Comparison of ENCODE assay signal across 29 cellular contexts in genomic region chr5:181195249-181195761, GRCh38. TPM values are rescaled to one million over a fixed set of nuclear protein-coding genes. Genes with fewer than 3 reads are reported as not detected.
"Had no signal": no experiment of that assay in that cellular context is flagged by ENCODE, and none has a peak within 500 bp of the region (broad histone marks: within the 10 kb centered on the region; RNA-seq: fewer than 3 reads in every experiment).

No MANE protein-coding gene starts in this region.

- H3K4me3 Mint-ChIP-seq: activated CD8-positive, alpha-beta memory T cell treated with anti-CD3 and anti-CD28 coated beads, Interleukin-2, amount 10 ng/mL, durations not matched to agents 7 days and 5 days; activated naive CD8-positive, alpha-beta T cell treated with anti-CD3 and anti-CD28 coated beads, Interleukin-2, amount 50 U/mL, for 24 hours; activated T-cell treated with anti-CD3 and anti-CD28 coated beads, Interleukin-2, amount 50 U/mL, for 24 hours; central memory CD8-positive, alpha-beta T cell; T-helper 1 cell treated with Interleukin-12 subunit alpha and Interleukin-12 subunit beta and Interleukin-4 antibody, amounts not matched to agents 30 μg/mL and 1 μg/mL, for 36 hours had no signal

- H3K9me3 ChIP-seq: Peyer's patch, SJSA1 had no signal

- H3K27me3 ChIP-seq: Peyer's patch, SJSA1 had no signal

- DNase-seq: activated CD4-positive, alpha-beta T cell treated with anti-CD3 and anti-CD28 coated beads for 48 hours; activated CD4-positive, alpha-beta T cell treated with anti-CD3 and anti-CD28 coated beads, Interleukin-2, amount 50 U/mL, for 48 hours; activated CD4-positive, CD25-positive, alpha-beta regulatory T cell treated with anti-CD3 and anti-CD28 coated beads, Interleukin-2, amount 50 U/mL, for 72 hours; activated CD8-positive, alpha-beta memory T cell treated with anti-CD3 and anti-CD28 coated beads, Interleukin-2, amount 10 ng/mL, durations not matched to agents 7 days and 5 days; activated effector memory CD4-positive, alpha-beta T cell treated with anti-CD3 and anti-CD28 coated beads, Interleukin-2, amount 50 U/mL, for 16 hours; activated naive CD4-positive, alpha-beta T cell treated with Interleukin-2 at 50 U/mL for 16 hours; activated naive CD8-positive, alpha-beta T cell treated with anti-CD3 and anti-CD28 coated beads, Interleukin-2, amount 50 U/mL, for 24 hours; activated T-cell treated with anti-CD3 and anti-CD28 coated beads, Interleukin-2, amount 50 U/mL, for 24 hours; amniotic stem cell; KG1; NCI-H1092 treated with DMSO at 0.1 percent for 48 hours; NCI-H1417 treated with DMSO at 0.1 percent for 48 hours; NCI-H1694 treated with DMSO at 0.1 percent for 48 hours; NCI-H2029 treated with DMSO at 0.1 percent for 48 hours; NCI-H510A treated with DMSO at 0.1 percent for 48 hours; NCI-H69; NK-92 treated with Interleukin-12 subunit alpha and Interleukin-12 subunit beta, amount 100 ng/mL, for 24 hours; Peyer's patch; SHP77; SW 1271 had no signal

- ATAC-seq: activated CD8-positive, alpha-beta memory T cell treated with anti-CD3 and anti-CD28 coated beads, Interleukin-2, amount 10 ng/mL, durations not matched to agents 7 days and 5 days; activated naive CD4-positive, alpha-beta T cell treated with anti-CD3 and anti-CD28 coated beads, Interleukin-2, amount 50 U/mL, for 72 hours; activated naive CD8-positive, alpha-beta T cell treated with anti-CD3 and anti-CD28 coated beads, Interleukin-2, amount 50 U/mL, for 24 hours; SK-N-SH treated with all-trans-retinoic acid at 6 μM for 48 hours had no signal

- H3K27ac Mint-ChIP-seq: activated CD8-positive, alpha-beta memory T cell treated with anti-CD3 and anti-CD28 coated beads, Interleukin-2, amount 10 ng/mL, durations not matched to agents 7 days and 5 days; activated naive CD4-positive, alpha-beta T cell treated with anti-CD3 and anti-CD28 coated beads, Interleukin-2, amount 50 U/mL, for 72 hours; activated naive CD8-positive, alpha-beta T cell treated with anti-CD3 and anti-CD28 coated beads, Interleukin-2, amount 50 U/mL, for 24 hours; activated T-cell treated with anti-CD3 and anti-CD28 coated beads, Interleukin-2, amount 50 U/mL, for 24 hours; brain; T-helper 1 cell treated with Interleukin-12 subunit alpha and Interleukin-12 subunit beta and Interleukin-4 antibody, amounts not matched to agents 30 μg/mL and 1 μg/mL, for 36 hours had no signal

- H3K27me3 Mint-ChIP-seq: activated T-cell treated with anti-CD3 and anti-CD28 coated beads, Interleukin-2, amount 50 U/mL, for 24 hours had no signal

- H3K9me3 Mint-ChIP-seq: activated naive CD4-positive, alpha-beta T cell treated with anti-CD3 and anti-CD28 coated beads, Interleukin-2, amount 50 U/mL, for 72 hours; activated naive CD8-positive, alpha-beta T cell treated with anti-CD3 and anti-CD28 coated beads, Interleukin-2, amount 50 U/mL, for 24 hours; activated T-cell treated with anti-CD3 and anti-CD28 coated beads, Interleukin-2, amount 50 U/mL, for 24 hours; T-helper 1 cell treated with Interleukin-12 subunit alpha and Interleukin-12 subunit beta and Interleukin-4 antibody, amounts not matched to agents 30 μg/mL and 1 μg/mL, for 36 hours had no signal

- FAIRE-seq: astrocyte had no signal

- H3K4me3 ChIP-seq: Peyer's patch, SJSA1 had no signal

- H3K36me3 ChIP-seq: Peyer's patch had no signal

- H3K27ac ChIP-seq: Peyer's patch, SJSA1 had no signal

- H3K36me3 Mint-ChIP-seq: brain had no signal

RNA-seq across cellular contexts. Expression of gene OR2V2, which starts 47.9 kb away (rescaled TPM):
- total RNA-seq: activated CD8-positive, alpha-beta memory T cell treated with anti-CD3 and anti-CD28 coated beads, Interleukin-2, amount 10 ng/mL, durations not matched to agents 7 days and 5 days; activated naive CD4-positive, alpha-beta T cell treated with anti-CD3 and anti-CD28 coated beads, Interleukin-2, amount 50 U/mL, for 72 hours; astrocyte; LHCN-M2; M059J; Peyer's patch; SJSA1 had no signal
